In the genomic region with DNA sequence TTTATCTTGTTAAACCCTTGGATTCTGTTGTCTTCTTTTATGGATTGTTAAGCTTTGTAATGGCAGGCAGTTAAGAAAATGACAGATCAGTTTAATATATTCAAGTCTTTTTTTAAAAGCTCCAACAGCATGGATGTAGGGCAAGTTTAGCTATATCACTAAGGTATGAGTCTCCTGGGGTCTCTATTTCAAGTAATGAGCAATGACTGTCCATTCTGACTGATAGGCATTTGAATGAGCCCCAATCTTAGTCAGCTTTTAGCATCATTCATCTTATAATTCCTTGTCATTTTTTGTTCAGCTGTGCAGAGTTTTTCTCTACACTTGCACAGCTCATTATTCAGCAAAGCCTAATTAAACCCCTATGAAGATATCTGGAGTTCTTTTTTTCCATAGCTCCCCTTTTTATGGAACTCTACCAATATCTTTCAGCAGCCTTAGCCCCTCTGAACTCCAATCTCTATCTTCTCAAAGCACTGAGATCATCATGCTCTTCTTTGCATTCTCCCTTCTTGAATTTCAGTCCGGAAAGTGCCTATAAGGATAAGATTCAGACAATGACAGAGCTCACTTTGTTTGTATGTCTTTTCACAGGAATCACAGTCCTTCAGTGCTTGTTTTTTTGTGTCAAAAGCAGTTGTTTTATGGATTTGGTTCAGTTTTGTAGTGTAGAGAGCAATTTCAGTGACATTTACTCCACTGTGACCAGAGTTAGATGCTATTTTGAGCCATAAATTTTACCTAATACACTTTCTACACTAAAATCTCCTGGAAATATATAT, we compare ENCODE assay signal across 18 cellular contexts.
DNase-seq lines count a peak whose midpoint lies in the region; ATAC-seq lines count a peak whose summit lies in the region.
"Had no signal": no experiment of that assay in that cellular context is flagged by ENCODE, and none has a peak within 500 bp of the region (broad histone marks: within the 10 kb centered on the region; RNA-seq: fewer than 3 reads in every experiment).

No MANE protein-coding gene starts in this region.

- no peaks in the 10 kb centered on the region for H4K20me1 ChIP-seq in Karpas-422 (ENCODE audit: insufficient read depth, low read depth, low read length)
- H4K20me1 ChIP-seq: BLaER1 had no signal

- no peak overlapping the region for H4K91ac ChIP-seq in neuronal stem cell (ENCODE audit: low read depth, low read length, poor library complexity)

- H3K79me1 ChIP-seq in neuronal stem cell (ENCODE audit: low read depth, low read length): no peaks in the 10 kb centered on the region

- no peak overlapping the region for H3K23ac ChIP-seq in neuronal stem cell (ENCODE audit: low read depth, low read length, poor library complexity)

- no peak overlapping the region for H2BK12ac ChIP-seq in neuronal stem cell (ENCODE audit: low read length)

- no peaks in the 10 kb centered on the region for H3K79me2 ChIP-seq in Karpas-422 (ENCODE audit: low read length)

- H3K36me3 ChIP-seq in Karpas-422 (ENCODE audit: insufficient read depth, low read length) (no peaks in the 10 kb centered on the region), neuronal stem cell (replicated peaks in 1 of 2; ENCODE audit: control insufficient read depth in 2 of 2, insufficient read depth in 2 of 2, low read length in 2 of 2) (no peaks in the 10 kb centered on the region)
- H3K36me3 ChIP-seq: BLaER1 had no signal

- H3K4me2 ChIP-seq in Karpas-422 (ENCODE audit: low read depth, low read length, poor library complexity, severe bottlenecking): no peak overlapping the region
- H3K4me2 ChIP-seq in neuronal stem cell (ENCODE audit: insufficient read depth, low read length, poor library complexity, severe bottlenecking): no peak overlapping the region
- H3K4me2 ChIP-seq: BLaER1 had no signal

- no peak overlapping the region for H2AFZ ChIP-seq in Karpas-422 (ENCODE audit: low read length)
- H2AFZ ChIP-seq in neuronal stem cell (ENCODE audit: low read length): peak overlapping the region; percentile 5
- H2AFZ ChIP-seq: GM23248 had no signal

- H3K27me3 ChIP-seq in Karpas-422 (ENCODE audit: low read length) (no peaks in the 10 kb centered on the region), neuronal stem cell (ENCODE audit: control insufficient read depth in 3 of 3, insufficient read depth in 3 of 3, low read depth in 1 of 3, low read length in 3 of 3) (no peaks in the 10 kb centered on the region)
- H3K27me3 ChIP-seq: BLaER1 had no signal

- H3K9me3 ChIP-seq in Karpas-422 (ENCODE audit: low read length): peaks cover 5% of the 10 kb centered on the region
- H3K9me3 ChIP-seq in neuronal stem cell (replicated peaks in 1 of 2; ENCODE audit: control insufficient read depth in 2 of 2, insufficient read depth in 1 of 2, low read depth in 1 of 2, low read length in 2 of 2): peaks cover 0 to 2% of the 10 kb centered on the region in 2 donors
- H3K9me3 ChIP-seq: BLaER1 had no signal

- no peak overlapping the region for H2BK15ac ChIP-seq in neuronal stem cell (ENCODE audit: low read length)

- H3K4ac ChIP-seq in neuronal stem cell (ENCODE audit: low read length): no peak overlapping the region

- no peak for ATAC-seq in GM18519 (IDR thresholded peaks at IDR 0.05; ENCODE audit: low FRiP score, unreplicated experiment)
- ATAC-seq: HCT116, HepG2 had no signal

- no peaks in the 10 kb centered on the region for H3K9me2 ChIP-seq in Karpas-422 (replicated peaks; ENCODE audit: insufficient read depth, low read length)

- H3K27ac ChIP-seq in Karpas-422 (ENCODE audit: low read length): peak overlapping the region; percentile 61
- H3K27ac ChIP-seq in neuronal stem cell (replicated peaks; ENCODE audit: low read length): no peak overlapping the region
- H3K27ac ChIP-seq: BLaER1, GM23248 had no signal

- no peak overlapping the region for H3K14ac ChIP-seq in neuronal stem cell (ENCODE audit: low read length)

- no CpG with 5 or more reads among the region's 1 CpG for WGBS in neuronal stem cell (ENCODE audit: extremely low coverage in 2 of 2, insufficient read length in 2 of 2, insufficient replicate concordance in 1 of 2), 2 donors

- H3K18ac ChIP-seq in neuronal stem cell (ENCODE audit: low read length): no peak overlapping the region

- peak; percentile 8 for DNase-seq in COLO829 (ENCODE audit: low spot score)
- peak; percentile 51 for DNase-seq in Karpas-422
- DNase-seq in left kidney (ENCODE audit: low read depth, low spot score): peak; percentile 37
- DNase-seq in neuronal stem cell (ENCODE audit: low spot score): no peak
- no peak for DNase-seq in NCI-H446 (lab: John Stamatoyannopoulos, UW)
- DNase-seq in NCI-H82 treated with DMSO at 0.1 percent for 48 hours (lab: John Stamatoyannopoulos, UW; ENCODE audit: unreplicated experiment): no peak
- DNase-seq: 8988T; Calu3; CD4-positive, alpha-beta memory T cell; DMS79 treated with DMSO at 0.1 percent for 48 hours; GF-D8; GM23248; H7; HFFc6 had no signal

- no peak overlapping the region for H2AK5ac ChIP-seq in neuronal stem cell (ENCODE audit: low read depth, low read length)

- H3K4me1 ChIP-seq in Karpas-422 (ENCODE audit: low read length) (peaks cover 33% of the 10 kb centered on the region), neuronal stem cell (ENCODE audit: control insufficient read depth in 2 of 2, insufficient read depth in 1 of 2, low read depth in 1 of 2, low read length in 2 of 2) (peaks cover 0 to 6% of the 10 kb centered on the region in 2 donors)
- H3K4me1 ChIP-seq: BLaER1 had no signal

- H3K4me3 ChIP-seq in Karpas-422 (ENCODE audit: low read length) (no peak overlapping the region), neuronal stem cell (ENCODE audit: low read length in 2 of 2) (no peak overlapping the region)
- H3K4me3 ChIP-seq: BLaER1, GM23248 had no signal

- no peak overlapping the region for H4K8ac ChIP-seq in neuronal stem cell (ENCODE audit: low read depth, low read length)

- no peak overlapping the region for H3K9ac ChIP-seq in Karpas-422 (ENCODE audit: low read length)
- H3K9ac ChIP-seq in neuronal stem cell (ENCODE audit: low read depth, low read length, poor library complexity): no peak overlapping the region
- H3K9ac ChIP-seq: BLaER1, GM23248 had no signal

- no peak overlapping the region for H2BK120ac ChIP-seq in neuronal stem cell (ENCODE audit: low read depth, low read length)

- no peak overlapping the region for H2BK5ac ChIP-seq in neuronal stem cell (ENCODE audit: low read length)

Comparison
In these comparisons a context has a peak if more than half of its experiments do, and no peak if none do; other contexts are left out.
1. DNase-seq: peak in COLO829 (single experiment), Karpas-422 (single experiment) and left kidney (single experiment); none in neuronal stem cell (single experiment), NCI-H446 (0 of 2) and NCI-H82 treated with DMSO at 0.1 percent for 48 hours (single experiment).